Comparison of ENCODE assay signal across 13 cellular contexts in the genomic region with DNA sequence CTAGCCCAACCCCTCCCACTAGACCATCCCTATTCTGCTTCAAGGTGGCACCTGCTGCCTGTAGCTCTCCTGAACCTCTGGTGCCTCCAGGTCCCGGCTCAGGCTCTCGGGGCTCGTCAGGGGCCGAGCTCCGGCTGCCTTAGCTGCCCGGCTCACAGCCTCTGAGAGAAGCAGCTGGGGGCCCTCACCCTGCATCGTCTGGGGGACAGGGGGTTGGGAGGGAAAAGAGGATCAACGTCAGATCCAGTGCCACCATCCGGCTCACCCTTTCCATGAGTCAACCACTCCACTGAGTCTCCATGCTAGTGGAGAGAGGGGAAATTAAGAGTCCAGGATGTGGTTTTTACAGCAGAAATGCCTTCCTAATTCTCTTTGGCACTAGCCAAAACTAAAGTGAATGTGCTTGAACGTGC. TPM values are rescaled to one million over a fixed set of nuclear protein-coding genes. Genes with fewer than 3 reads are reported as not detected.
DNase-seq lines count a peak whose midpoint lies in the region; ATAC-seq and TF ChIP-seq lines count a peak whose summit lies in the region.
"Had no signal": no experiment of that assay in that cellular context is flagged by ENCODE, and none has a peak within 500 bp of the region (broad histone marks: within the 10 kb centered on the region; RNA-seq: fewer than 3 reads in every experiment).

No MANE protein-coding gene starts in this region.

- TF ChIP-seq CTCF in AG04450 (IDR thresholded peaks at IDR 0.05; ENCODE audit: low read depth, low read length) (no peak), foreskin fibroblast (IDR thresholded peaks at IDR 0.05; ENCODE audit: low read depth, low read length) (no peak)

- H3K9me3 ChIP-seq in AG04450 (ENCODE audit: control insufficient read depth, insufficient read depth, low read length) (no peaks in the 10 kb centered on the region), SJCRH30 (replicated peaks) (no peaks in the 10 kb centered on the region)
- H3K9me3 ChIP-seq: spleen had no signal

- H3K4me3 ChIP-seq in AG04450 (ENCODE audit: low read depth, low read length) (no peak overlapping the region), foreskin fibroblast (ENCODE audit: low read depth in 1 of 2, low read length in 2 of 2) (no peak overlapping the region), SJCRH30 (no peak overlapping the region)
- H3K4me3 ChIP-seq: spleen had no signal

- no peaks in the 10 kb centered on the region for H3K4me1 ChIP-seq in SJCRH30

- DNase-seq in AG04450 (ENCODE audit: low read depth, low spot score) (no peak), EH (ENCODE audit: low read depth) (peak; percentile 87), UCSD-AML1 (lab: John Stamatoyannopoulos, UW; ENCODE audit: unreplicated experiment) (peak; percentile 66), foreskin fibroblast (peak; percentile 39 to 52), ACHN (no peak), SJCRH30 (no peak)
- DNase-seq: naive B cell, spleen had no signal

- POLR2A ChIA-PET in AG04450 (lab: Yijun Ruan, JAX): interaction anchor here (0.7 to 4.5 kb wide), 3 partner anchors 12 to 18 kb away, joined by 3 to 37 read pairs (median 4); partner anchors contain the start of gene BAG6

- ATAC-seq in GM21576 (IDR thresholded peaks at IDR 0.05; ENCODE audit: unreplicated experiment) (no peak), GM19397 (IDR thresholded peaks at IDR 0.05; ENCODE audit: unreplicated experiment) (no peak)

- CTCF ChIA-PET in AG04450 (lab: Charles Lee): interaction anchor here (0.7 kb wide), 1 partner anchor 88 kb away, joined by 3 read pairs; no protein-coding TSS in a partner anchor

- in situ Hi-C loops in ACHN (cut with HindIII; ENCODE audit: low pct_ligation_motif_present, low pct_unique_long_range_greater_than_20kb, low sequenced_read_pairs): no loop called here

- peaks cover 81% of the 10 kb centered on the region for H3K36me3 ChIP-seq in SJCRH30

- H3K27ac ChIP-seq in AG04450 (ENCODE audit: low read depth, low read length) (peak overlapping the region; percentile 25), SJCRH30 (no peak overlapping the region)

- H3K27me3 ChIP-seq in AG04450 (ENCODE audit: control insufficient read depth, insufficient read depth, low read length) (no peaks in the 10 kb centered on the region), SJCRH30 (no peaks in the 10 kb centered on the region)
- H3K27me3 ChIP-seq: spleen had no signal

RNA-seq across cellular contexts. Expression of gene BAG6, which starts 13.0 kb away (rescaled TPM):
- 58.2 and 68.7 TPM in 2 replicates for polyA plus RNA-seq in AG04450 (2011; rRNA removed)
- 119 and 173 TPM in 2 replicates for polyA minus RNA-seq in AG04450 (2011; rRNA and poly(A)+ RNA removed)
- total RNA-seq in SJCRH30 (2014; rRNA removed; shearing (Covaris generic)): 165 and 188 TPM in 2 replicates

RNA-seq across cellular contexts. Expression of gene APOM, which starts 16.2 kb away (rescaled TPM):
- polyA plus RNA-seq in AG04450 (2011; rRNA removed): 2.8 and 3.9 TPM in 2 replicates
- polyA minus RNA-seq in AG04450 (2011; rRNA and poly(A)+ RNA removed): 1.4 and 2.3 TPM in 2 replicates
- total RNA-seq in SJCRH30 (2014; rRNA removed; shearing (Covaris generic)): 1.8 and 2.0 TPM in 2 replicates

RNA-seq across cellular contexts. Expression of gene PRRC2A, which starts 18.9 kb away (rescaled TPM):
- polyA plus RNA-seq in AG04450 (2011; rRNA removed): 24.8 and 30.7 TPM in 2 replicates
- 34.1 and 41.9 TPM in 2 replicates for polyA minus RNA-seq in AG04450 (2011; rRNA and poly(A)+ RNA removed)
- total RNA-seq in SJCRH30 (2014; rRNA removed; shearing (Covaris generic)): 98.7 and 109 TPM in 2 replicates

RNA-seq across cellular contexts. Expression of gene C6orf47, which starts 21.1 kb away (rescaled TPM):
- polyA plus RNA-seq in AG04450 (2011; rRNA removed): 10.2 and 11.6 TPM in 2 replicates
- polyA minus RNA-seq in AG04450 (2011; rRNA and poly(A)+ RNA removed): 9.3 and 11.6 TPM in 2 replicates
- total RNA-seq in SJCRH30 (2014; rRNA removed; shearing (Covaris generic)): 17.6 and 19.0 TPM in 2 replicates

RNA-seq across cellular contexts. Expression of gene AIF1, which starts 24.4 kb away (rescaled TPM):
- not detected in 2 replicates for polyA plus RNA-seq in AG04450 (2011; rRNA removed)
- polyA minus RNA-seq in AG04450 (2011; rRNA and poly(A)+ RNA removed): not detected in 2 replicates
- not detected in 2 replicates for total RNA-seq in SJCRH30 (2014; rRNA removed; shearing (Covaris generic))
- total RNA-seq: epithelial cell of proximal tubule, NCI-H460, SK-MEL-5 had no signal

Comparison
In these comparisons a context has a peak if more than half of its experiments do, and no peak if none do; other contexts are left out.
1. DNase-seq: peak in EH (single experiment), UCSD-AML1 (single experiment) and foreskin fibroblast (2 of 2); none in AG04450 (single experiment), ACHN (single experiment) and SJCRH30 (0 of 2).